ENCODE assay signal across 11 cellular contexts in genomic region chr17:2262146-2262587, GRCh38. TPM values are rescaled to one million over a fixed set of nuclear protein-coding genes. Genes with fewer than 3 reads are reported as not detected.
DNase-seq lines count a peak whose midpoint lies in the region; ATAC-seq and TF ChIP-seq lines count a peak whose summit lies in the region.
"Had no signal": no experiment of that assay in that cellular context is flagged by ENCODE, and none has a peak within 500 bp of the region (broad histone marks: within the 10 kb centered on the region; RNA-seq: fewer than 3 reads in every experiment).

No MANE protein-coding gene starts in this region.

- DNase-seq in ACHN (peak; percentile 44), GM23248 (peak; percentile 90), astrocyte of the cerebellum (ENCODE audit: low read depth) (peak; percentile 59), left lung (no peak), DMS153 (lab: John Stamatoyannopoulos, UW) (no peak), NCI-H146 treated with DMSO at 0.1 percent for 48 hours (lab: John Stamatoyannopoulos, UW; ENCODE audit: unreplicated experiment) (no peak), WERI-Rb-1 (no peak)
- DNase-seq: anterior cingulate cortex, NCI-H2081 had no signal

- no peak overlapping the region for H2AFZ ChIP-seq in GM23248

- H3K9me2 ChIP-seq in GM23248 (ENCODE audit: insufficient read depth): no peaks in the 10 kb centered on the region

- in situ Hi-C loops in ACHN (cut with HindIII; ENCODE audit: low pct_ligation_motif_present, low pct_unique_long_range_greater_than_20kb, low sequenced_read_pairs): no loop called here
- in situ Hi-C loops in GM23248 (cut with MboI): no loop called here
- in situ Hi-C loops in astrocyte of the cerebellum (cut with HindIII; ENCODE audit: low sequenced_read_pairs): loop anchor here (25.0 kb wide), 1 partner anchor 175 kb away; no protein-coding TSS in a partner anchor

- peak overlapping the region; percentile 69 for H3K27ac ChIP-seq in GM23248
- no peak overlapping the region for H3K27ac ChIP-seq in left lung
- H3K27ac ChIP-seq in WERI-Rb-1: no peak overlapping the region
- H3K27ac ChIP-seq: vagina had no signal

- H4K20me1 ChIP-seq in GM23248 (ENCODE audit: insufficient read depth): no peaks in the 10 kb centered on the region

- peaks cover 30% of the 10 kb centered on the region for H3F3A ChIP-seq in GM23248 (ENCODE audit: insufficient read depth)

- H3K36me3 ChIP-seq in GM23248 (ENCODE audit: low read depth) (no peaks in the 10 kb centered on the region), left lung (peaks cover 0 to 5% of the 10 kb centered on the region in 2 donors), WERI-Rb-1 (peaks cover 27% of the 10 kb centered on the region)
- H3K36me3 ChIP-seq: vagina had no signal

- H3K4me3 ChIP-seq in GM23248: peak overlapping the region; percentile 23; the same call in 1 of the 2 replicates
- no peak overlapping the region for H3K4me3 ChIP-seq in astrocyte of the cerebellum (ENCODE audit: low read depth, low read length)
- H3K4me3 ChIP-seq in left lung: no peak overlapping the region
- no peak overlapping the region for H3K4me3 ChIP-seq in WERI-Rb-1 (ENCODE audit: low read depth, low read length)
- H3K4me3 ChIP-seq: vagina had no signal

- no peaks in the 10 kb centered on the region for H3K9me3 ChIP-seq in GM23248 (ENCODE audit: low read depth)
- no peaks in the 10 kb centered on the region for H3K9me3 ChIP-seq in left lung
- H3K9me3 ChIP-seq in WERI-Rb-1 (ENCODE audit: severe bottlenecking): no peaks in the 10 kb centered on the region
- H3K9me3 ChIP-seq: vagina had no signal

- H3K4me2 ChIP-seq in GM23248 (ENCODE audit: unreplicated experiment): peak overlapping the region; percentile 71

- peak; percentile 45 for ATAC-seq in left lung
- no peak for ATAC-seq in HG03175 (IDR thresholded peaks at IDR 0.05; ENCODE audit: unreplicated experiment)

- intact Hi-C loops in left lung (cut with DNase I): no loop called here

- 4 to 6% methylated on average over 1 of the region's 1 CpG for WGBS in GM23248 (ENCODE audit: low coverage in 1 of 2, low lambda C conversion rate in 2 of 2, missing lambda C conversion rate in 2 of 2), 2 experiments

- H3K27me3 ChIP-seq in GM23248 (replicated peaks; ENCODE audit: insufficient read depth) (no peaks in the 10 kb centered on the region), left lung (no peaks in the 10 kb centered on the region), WERI-Rb-1 (ENCODE audit: insufficient read depth, low read depth, severe bottlenecking) (no peaks in the 10 kb centered on the region)
- H3K27me3 ChIP-seq: vagina had no signal

- H3K9ac ChIP-seq in GM23248: peak overlapping the region; percentile 35

- peaks cover 43% of the 10 kb centered on the region for H3K79me2 ChIP-seq in GM23248 (ENCODE audit: insufficient read depth)

- TF ChIP-seq CTCF in astrocyte of the cerebellum (IDR thresholded peaks at IDR 0.05; ENCODE audit: low read depth, low read length, missing control alignments) (no peak), left lung (IDR thresholded peaks at IDR 0.05) (no peak), WERI-Rb-1 (IDR thresholded peaks at IDR 0.05; ENCODE audit: low read depth, low read length) (no peak)

- H3K4me1 ChIP-seq in GM23248 (ENCODE audit: insufficient read depth) (peaks cover 22% of the 10 kb centered on the region), left lung (peaks cover 4 to 31% of the 10 kb centered on the region in 2 donors)

RNA-seq across cellular contexts. Expression of gene SMG6, which starts 41.4 kb away (rescaled TPM):
- total RNA-seq in GM23248 (2014; rRNA removed; shearing (Covaris generic)): 34.9 and 63.1 TPM in 2 replicates
- 16.8 and 18.7 TPM in 2 replicates for polyA plus RNA-seq in GM23248 (2016; fragmentation: Nextera tagmentation; extraction: Ambion mirVana)
- total RNA-seq in left lung: 10 to 100 TPM; 27.7 to 32.3 TPM

RNA-seq across cellular contexts. Expression of gene SRR, which starts 41.6 kb away (rescaled TPM):
- 24.2 and 26.3 TPM in 2 replicates for total RNA-seq in GM23248 (2014; rRNA removed; shearing (Covaris generic))
- polyA plus RNA-seq in GM23248 (2016; fragmentation: Nextera tagmentation; extraction: Ambion mirVana): 28.8 and 29.8 TPM in 2 replicates
- total RNA-seq in left lung: 10 to 100 TPM in 1 of 2 donors, 1 to 10 TPM in 1; 9.2 to 11.8 TPM

Comparison
In these comparisons a context has a peak if more than half of its experiments do, and no peak if none do; other contexts are left out.
1. DNase-seq: peak in ACHN (single experiment), GM23248 (single experiment) and astrocyte of the cerebellum (single experiment); none in left lung (0 of 2), DMS153 (single experiment), NCI-H146 treated with DMSO at 0.1 percent for 48 hours (single experiment) and WERI-Rb-1 (single experiment).